24 cellular contexts compared by ENCODE assay signal in the genomic region with DNA sequence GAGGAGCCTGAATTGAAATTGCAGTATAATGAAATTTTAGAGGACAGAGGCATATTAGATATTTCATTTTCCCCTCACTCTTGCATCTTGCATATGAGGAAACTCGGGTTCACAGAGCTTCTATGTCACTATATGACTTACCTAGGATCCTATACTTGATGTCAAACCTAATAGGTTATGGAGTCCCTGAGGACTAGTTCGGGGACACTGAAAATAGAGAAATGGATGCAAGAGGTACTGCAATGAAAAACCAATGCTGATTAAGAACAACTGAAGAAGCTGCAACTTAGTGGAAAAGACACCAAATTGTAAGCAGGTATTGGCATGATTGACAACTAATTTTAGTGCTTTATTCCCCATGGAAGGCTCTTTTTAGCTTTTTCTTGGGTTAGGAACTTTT.
DNase-seq lines count a peak whose midpoint lies in the region; ATAC-seq and TF ChIP-seq lines count a peak whose summit lies in the region.
"Had no signal": no experiment of that assay in that cellular context is flagged by ENCODE, and none has a peak within 500 bp of the region (broad histone marks: within the 10 kb centered on the region; RNA-seq: fewer than 3 reads in every experiment).

No MANE protein-coding gene starts in this region.

- H3K4me3 ChIP-seq in HCT116 (replicated peaks in 1 of 2; ENCODE audit: low read depth in 1 of 2, low read length in 2 of 2) (no peak overlapping the region), body of pancreas (no peak overlapping the region), neuronal stem cell (ENCODE audit: low read length in 2 of 2) (no peak overlapping the region)
- H3K4me3 ChIP-seq: smooth muscle cell, testis had no signal

- no peak overlapping the region for H2BK120ac ChIP-seq in neuronal stem cell (ENCODE audit: low read depth, low read length)

- H3K23ac ChIP-seq in neuronal stem cell (ENCODE audit: low read depth, low read length, poor library complexity) = no peak overlapping the region

- no peaks in the 10 kb centered on the region for H3K79me1 ChIP-seq in neuronal stem cell (ENCODE audit: low read depth, low read length)

- H2AK5ac ChIP-seq in neuronal stem cell (ENCODE audit: low read depth, low read length) = no peak overlapping the region

- H3K9ac ChIP-seq in HCT116 (ENCODE audit: low read length) = no peak overlapping the region
- H3K9ac ChIP-seq in neuronal stem cell (ENCODE audit: low read depth, low read length, poor library complexity) = no peak overlapping the region

- H3K9me2 ChIP-seq in HCT116 (ENCODE audit: insufficient read depth) = no peaks in the 10 kb centered on the region

- no peak overlapping the region for H3K4ac ChIP-seq in neuronal stem cell (ENCODE audit: low read length)

- 76 to 78% methylated on average over 2 of the region's 2 CpGs for WGBS in body of pancreas, 2 donors
- no CpG with 5 or more reads among the region's 2 CpGs for WGBS in neuronal stem cell (ENCODE audit: extremely low coverage in 2 of 2, insufficient read length in 2 of 2, insufficient replicate concordance in 1 of 2), 2 donors

- H3K27me3 ChIP-seq in HCT116 (ENCODE audit: insufficient read depth, low read length) (no peaks in the 10 kb centered on the region), body of pancreas (no peaks in the 10 kb centered on the region), neuronal stem cell (ENCODE audit: control insufficient read depth in 3 of 3, insufficient read depth in 3 of 3, low read depth in 1 of 3, low read length in 3 of 3) (no peaks in the 10 kb centered on the region)
- H3K27me3 ChIP-seq: foreskin keratinocyte, neutrophil, testis had no signal

- H3K36me3 Mint-ChIP-seq in stimulated activated effector memory CD8-positive, alpha-beta T cell treated with anti-CD3 and anti-CD28 coated beads, Interleukin-12 subunit alpha, Interleukin-12 subunit beta, amount 100 ng/mL, for 72 hours = peaks cover 12% of the 10 kb centered on the region
- H3K36me3 Mint-ChIP-seq: activated naive CD4-positive, alpha-beta T cell treated with anti-CD3 and anti-CD28 coated beads, Interleukin-2, amount 50 U/mL, for 24 hours had no signal

- no peak overlapping the region for H3K18ac ChIP-seq in neuronal stem cell (ENCODE audit: low read length)

- DNase-seq in DMS53 (lab: John Stamatoyannopoulos, UW) (peak; percentile 48), DMS53 treated with DMSO at 0.1 percent for 48 hours (lab: John Stamatoyannopoulos, UW; ENCODE audit: unreplicated experiment) (no peak), HCT116 (ENCODE audit: low read depth, low spot score) (no peak), body of pancreas (no peak), neuronal stem cell (ENCODE audit: low spot score) (no peak), SKM-1 (lab: John Stamatoyannopoulos, UW; ENCODE audit: unreplicated experiment) (no peak), inferior parietal cortex (ENCODE audit: extremely low spot score) (no peak)
- no peak for DNase-seq in stimulated activated effector memory CD8-positive, alpha-beta T cell treated with anti-CD3 and anti-CD28 coated beads, Interleukin-12 subunit alpha, Interleukin-12 subunit beta, amount 100 ng/mL, for 72 hours (ENCODE audit: low spot score in 2 of 2)
- DNase-seq: 8988T; activated CD4-positive, alpha-beta T cell treated with anti-CD3 and anti-CD28 coated beads, Interleukin-2, amount 10 ng/mL, durations not matched to agents 24 days and 14 days; AML-193; CD8-positive, alpha-beta memory T cell; hippocampal formation; kidney; SIG-M5; stimulated activated naive B cell treated with anti-CD40 and anti-IgM and Interleukin-4, amounts not matched to agents 10 μg/mL and 1 μg/mL and 100 μg/mL, for 72 hours; testis had no signal

- no peak overlapping the region for H2BK15ac ChIP-seq in neuronal stem cell (ENCODE audit: low read length)

- H3K9me3 ChIP-seq in HCT116 (ENCODE audit: control insufficient read depth in 1 of 2, insufficient read depth in 1 of 2, low read depth in 1 of 2, low read length in 2 of 2) (no peaks in the 10 kb centered on the region), body of pancreas (no peaks in the 10 kb centered on the region), neuronal stem cell (replicated peaks in 1 of 2; ENCODE audit: control insufficient read depth in 2 of 2, insufficient read depth in 1 of 2, low read depth in 1 of 2, low read length in 2 of 2) (no peaks in the 10 kb centered on the region)
- H3K9me3 ChIP-seq: neutrophil, testis had no signal

- no peaks in the 10 kb centered on the region for H4K20me1 ChIP-seq in HCT116 (ENCODE audit: insufficient read depth)

- H4K91ac ChIP-seq in neuronal stem cell (ENCODE audit: low read depth, low read length, poor library complexity) = no peak overlapping the region

- no peak overlapping the region for H2BK5ac ChIP-seq in neuronal stem cell (ENCODE audit: low read length)

- RAD21 ChIA-PET in HCT116 (lab: Charles Lee; ENCODE audit: low non-redundant PET in 1 of 2, low total read pairs in 2 of 2, uncharacterized antibody in 2 of 2, unreplicated experiment in 2 of 2) = no interaction called here

- H3K14ac ChIP-seq in neuronal stem cell (ENCODE audit: low read length) = no peak overlapping the region

- CTCF ChIA-PET in HCT116 (lab: Charles Lee) = no interaction called here

- no peaks in the 10 kb centered on the region for H3K36me3 ChIP-seq in HCT116 (ENCODE audit: control insufficient read depth in 1 of 2, insufficient read depth in 2 of 2, low read length in 2 of 2)
- H3K36me3 ChIP-seq in body of pancreas (replicated peaks in 1 of 2; ENCODE audit: insufficient read depth in 1 of 2, low read depth in 2 of 2) = no peaks in the 10 kb centered on the region
- H3K36me3 ChIP-seq in neuronal stem cell (replicated peaks in 1 of 2; ENCODE audit: control insufficient read depth in 2 of 2, insufficient read depth in 2 of 2, low read length in 2 of 2) = no peaks in the 10 kb centered on the region
- H3K36me3 ChIP-seq: neutrophil had no signal

- H2BK12ac ChIP-seq in neuronal stem cell (ENCODE audit: low read length) = no peak overlapping the region

- TF ChIP-seq POLR2A in HCT116 (IDR thresholded peaks at IDR 0.05; ENCODE audit: borderline replicate concordance, extremely low read depth, insufficient read depth, insufficient read length) (no peak), body of pancreas (IDR thresholded peaks at IDR 0.05) (no peak)

- ATAC-seq in HCT116 (peak; percentile 63), body of pancreas (no peak)
- no peak for ATAC-seq in stimulated activated effector memory CD8-positive, alpha-beta T cell treated with anti-CD3 and anti-CD28 coated beads, Interleukin-12 subunit alpha, Interleukin-12 subunit beta, amount 100 ng/mL, for 72 hours
- ATAC-seq: HepG2; stimulated activated naive B cell treated with anti-CD40 and anti-IgM and Interleukin-4, amounts not matched to agents 10 μg/mL and 1 μg/mL and 100 μg/mL, for 72 hours had no signal

- peak overlapping the region; percentile 78 for H2AFZ ChIP-seq in HCT116 (ENCODE audit: low read depth, low read length, poor library complexity, severe bottlenecking)
- H2AFZ ChIP-seq in neuronal stem cell (ENCODE audit: low read length) = peak overlapping the region; percentile 67

- no peak for TF ChIP-seq RAD21 in HCT116 (IDR thresholded peaks at IDR 0.05; ENCODE audit: low read depth)

- TF ChIP-seq CTCF in HCT116 (IDR thresholded peaks at IDR 0.05 in 2 of 3, conservative IDR thresholded peaks at IDR 0.05 in 1 of 3; ENCODE audit: borderline replicate concordance in 1 of 3, insufficient read depth in 1 of 3, low read depth in 2 of 3, low read length in 2 of 3) = no peak; a peak in 1 of 6 replicates
- TF ChIP-seq CTCF in body of pancreas (IDR thresholded peaks at IDR 0.05) = no peak

- peak overlapping the region; percentile 60 for H3K4me2 ChIP-seq in HCT116 (ENCODE audit: low read length)
- H3K4me2 ChIP-seq in neuronal stem cell (ENCODE audit: insufficient read depth, low read length, poor library complexity, severe bottlenecking) = no peak overlapping the region
- H3K4me2 ChIP-seq: smooth muscle cell had no signal

- no peak overlapping the region for H4K8ac ChIP-seq in neuronal stem cell (ENCODE audit: low read depth, low read length)

- no peak overlapping the region for H3K27ac ChIP-seq in HCT116 (ENCODE audit: low read depth, low read length)
- H3K27ac ChIP-seq in body of pancreas = peak overlapping the region; percentile 1 to 65 (median 30)
- no peak overlapping the region for H3K27ac ChIP-seq in neuronal stem cell (replicated peaks; ENCODE audit: low read length)
- H3K27ac ChIP-seq: neutrophil, testis had no signal

- peaks cover 15 to 18% of the 10 kb centered on the region in 2 experiments; a peak in 3 of 4 replicates for H3K4me1 ChIP-seq in HCT116 (ENCODE audit: control insufficient read depth in 1 of 2, insufficient read depth in 2 of 2, low read length in 2 of 2)
- peaks cover 20% of the 10 kb centered on the region for H3K4me1 ChIP-seq in body of pancreas
- peaks cover 11 to 16% of the 10 kb centered on the region in 2 donors for H3K4me1 ChIP-seq in neuronal stem cell (ENCODE audit: control insufficient read depth in 2 of 2, insufficient read depth in 1 of 2, low read depth in 1 of 2, low read length in 2 of 2)
- H3K4me1 ChIP-seq: testis had no signal

- POLR2A ChIA-PET in HCT116 (lab: Charles Lee) = no interaction called here

- H3K79me2 ChIP-seq in HCT116 (ENCODE audit: insufficient read depth, low read length) = no peaks in the 10 kb centered on the region

- peaks cover 4% of the 10 kb centered on the region for H3K4me1 Mint-ChIP-seq in stimulated activated effector memory CD8-positive, alpha-beta T cell treated with anti-CD3 and anti-CD28 coated beads, Interleukin-12 subunit alpha, Interleukin-12 subunit beta, amount 100 ng/mL, for 72 hours
- H3K4me1 Mint-ChIP-seq: activated CD4-positive, alpha-beta T cell treated with anti-CD3 and anti-CD28 coated beads, Interleukin-2, amount 10 ng/mL, durations not matched to agents 24 days and 14 days; activated naive CD4-positive, alpha-beta T cell treated with anti-CD3 and anti-CD28 coated beads, Interleukin-2, amount 50 U/mL, for 24 hours; CD8-positive, alpha-beta memory T cell had no signal

- H3K9me3 Mint-ChIP-seq in stimulated activated effector memory CD8-positive, alpha-beta T cell treated with anti-CD3 and anti-CD28 coated beads, Interleukin-12 subunit alpha, Interleukin-12 subunit beta, amount 100 ng/mL, for 72 hours = peaks cover 3% of the 10 kb centered on the region
- H3K9me3 Mint-ChIP-seq: activated CD4-positive, alpha-beta T cell treated with anti-CD3 and anti-CD28 coated beads, Interleukin-2, amount 10 ng/mL, durations not matched to agents 24 days and 14 days; activated naive CD4-positive, alpha-beta T cell treated with anti-CD3 and anti-CD28 coated beads, Interleukin-2, amount 50 U/mL, for 24 hours; activated T-helper 1 cell treated with anti-CD3 and anti-CD28 coated beads, Interleukin-12 subunit alpha, Interleukin-12 subunit beta, Interleukin-2, Interleukin-4 antibody, amounts not matched to agents 30 ng/mL and 10 ng/mL and 1 ng/mL, durations not matched to agents 14 hours and 24 hours and 36 hours; T-helper 1 cell treated with Interleukin-12 subunit alpha and Interleukin-12 subunit beta and Interleukin-4 antibody, amounts not matched to agents 30 μg/mL and 1 μg/mL, for 36 hours had no signal

- H3K4me3 Mint-ChIP-seq in stimulated activated effector memory CD8-positive, alpha-beta T cell treated with anti-CD3 and anti-CD28 coated beads, Interleukin-12 subunit alpha, Interleukin-12 subunit beta, amount 100 ng/mL, for 72 hours = no peak overlapping the region
- H3K4me3 Mint-ChIP-seq: activated CD4-positive, alpha-beta T cell treated with anti-CD3 and anti-CD28 coated beads, Interleukin-2, amount 10 ng/mL, durations not matched to agents 24 days and 14 days; activated naive CD4-positive, alpha-beta T cell treated with anti-CD3 and anti-CD28 coated beads, Interleukin-2, amount 50 U/mL, for 24 hours; activated T-helper 1 cell treated with anti-CD3 and anti-CD28 coated beads, Interleukin-12 subunit alpha, Interleukin-12 subunit beta, Interleukin-2, Interleukin-4 antibody, amounts not matched to agents 30 ng/mL and 10 ng/mL and 1 ng/mL, durations not matched to agents 14 hours and 24 hours and 36 hours; CD8-positive, alpha-beta memory T cell; stimulated activated naive B cell treated with anti-CD40 and anti-IgM and Interleukin-4, amounts not matched to agents 10 μg/mL and 1 μg/mL and 100 μg/mL, for 72 hours; T-helper 1 cell treated with Interleukin-12 subunit alpha and Interleukin-12 subunit beta and Interleukin-4 antibody, amounts not matched to agents 30 μg/mL and 1 μg/mL, for 36 hours had no signal

- intact Hi-C loops in HCT116 (cut with micrococcal nuclease) = no loop called here
- intact Hi-C loops in body of pancreas (cut with DNase I) = no loop called here

- no TSS peak for BruUV-seq in HCT116 (replicated peaks; lab: Mats Ljungman, UMichigan)

- H3K27ac Mint-ChIP-seq in stimulated activated effector memory CD8-positive, alpha-beta T cell treated with anti-CD3 and anti-CD28 coated beads, Interleukin-12 subunit alpha, Interleukin-12 subunit beta, amount 100 ng/mL, for 72 hours = no peak overlapping the region
- H3K27ac Mint-ChIP-seq: activated CD4-positive, alpha-beta T cell treated with anti-CD3 and anti-CD28 coated beads, Interleukin-2, amount 10 ng/mL, durations not matched to agents 24 days and 14 days; activated naive CD4-positive, alpha-beta T cell treated with anti-CD3 and anti-CD28 coated beads, Interleukin-2, amount 50 U/mL, for 24 hours; activated T-helper 1 cell treated with anti-CD3 and anti-CD28 coated beads, Interleukin-12 subunit alpha, Interleukin-12 subunit beta, Interleukin-2, Interleukin-4 antibody, amounts not matched to agents 30 ng/mL and 10 ng/mL and 1 ng/mL, durations not matched to agents 14 hours and 24 hours and 36 hours; stimulated activated naive B cell treated with anti-CD40 and anti-IgM and Interleukin-4, amounts not matched to agents 10 μg/mL and 1 μg/mL and 100 μg/mL, for 72 hours; T-helper 1 cell treated with Interleukin-12 subunit alpha and Interleukin-12 subunit beta and Interleukin-4 antibody, amounts not matched to agents 30 μg/mL and 1 μg/mL, for 36 hours had no signal

Comparison
In these comparisons a context has a peak if more than half of its experiments do, and no peak if none do; other contexts are left out.
1. H3K27ac ChIP-seq: peak in body of pancreas (4 of 4); none in HCT116 (single experiment) and neuronal stem cell (single experiment).